ENCODE assay signal across 7 cellular contexts in genomic region chr10:97687785-97688781, GRCh38. TPM values are rescaled to one million over a fixed set of nuclear protein-coding genes. Genes with fewer than 3 reads are reported as not detected.
DNase-seq lines count a peak whose midpoint lies in the region; ATAC-seq, FAIRE-seq and TF ChIP-seq lines count a peak whose summit lies in the region.
"Had no signal": no experiment of that assay in that cellular context is flagged by ENCODE, and none has a peak within 500 bp of the region (broad histone marks: within the 10 kb centered on the region; RNA-seq: fewer than 3 reads in every experiment).

No MANE protein-coding gene starts in this region.

- H3K27me3 ChIP-seq in HUES48 (ENCODE audit: control insufficient read depth, insufficient read depth, low read length): peaks cover 9% of the 10 kb centered on the region; the same call in 1 of the 2 replicates
- H3K27me3 ChIP-seq in neural progenitor cell: peaks cover 10% of the 10 kb centered on the region

- ATAC-seq in HG03521 (IDR thresholded peaks at IDR 0.05; ENCODE audit: unreplicated experiment): no peak

- H3K36me3 Mint-ChIP-seq in brain: no peaks in the 10 kb centered on the region
- no peaks in the 10 kb centered on the region for H3K36me3 Mint-ChIP-seq in neural progenitor cell

- no peaks in the 10 kb centered on the region for H3K79me2 ChIP-seq in neural progenitor cell (ENCODE audit: low read depth)

- H3K9me3 Mint-ChIP-seq in brain: peaks cover 0 to 3% (median 0%) of the 10 kb centered on the region in 5 experiments
- H3K9me3 Mint-ChIP-seq in neural progenitor cell: peaks cover 2% of the 10 kb centered on the region

- peak overlapping the region; percentile 65 for H3K27ac ChIP-seq in HUES48 (ENCODE audit: low read depth, low read length)
- no peak overlapping the region for H3K27ac ChIP-seq in neural progenitor cell

- H3K9me3 ChIP-seq in HUES48 (ENCODE audit: control insufficient read depth, insufficient read depth, low read length) (no peaks in the 10 kb centered on the region), neural progenitor cell (ENCODE audit: low read depth) (no peaks in the 10 kb centered on the region)

- peak overlapping the region; percentile 59 for H2AFZ ChIP-seq in neural progenitor cell (replicated peaks)

- H3K4me3 ChIP-seq in HUES48 (ENCODE audit: low read depth, low read length) (peak overlapping the region; percentile 58), neural progenitor cell (peak overlapping the region; percentile 18)

- no peak for FAIRE-seq in HTR-8/SVneo (lab: Jason Lieb, UNC)
- FAIRE-seq: colon had no signal

- H3F3A ChIP-seq in neural progenitor cell (ENCODE audit: low read depth): peaks cover 15% of the 10 kb centered on the region

- peak overlapping the region; percentile 61 for H3K9ac ChIP-seq in HUES48 (ENCODE audit: low read depth, low read length)
- H3K9ac ChIP-seq in neural progenitor cell: no peak overlapping the region

- DNase-seq in neural progenitor cell (ENCODE audit: low spot score) (no peak), HTR-8/SVneo (ENCODE audit: insufficient read length, low spot score) (no peak), NCI-H128 (lab: John Stamatoyannopoulos, UW; ENCODE audit: unreplicated experiment) (no peak)

- TF ChIP-seq CTCF in brain (conservative IDR thresholded peaks at IDR 0.05) (no peak), neural progenitor cell (IDR thresholded peaks at IDR 0.05) (no peak)

- H3K27me3 Mint-ChIP-seq in brain (no peaks in the 10 kb centered on the region), neural progenitor cell (ENCODE audit: insufficient read depth, low read depth) (peaks cover 9% of the 10 kb centered on the region)

- H3K4me1 Mint-ChIP-seq in brain (peaks cover 44% of the 10 kb centered on the region), neural progenitor cell (peaks cover 11% of the 10 kb centered on the region)

- peak overlapping the region; percentile 76 to 91 (median 81) for H3K4me3 Mint-ChIP-seq in brain
- peak overlapping the region; percentile 76 for H3K4me3 Mint-ChIP-seq in neural progenitor cell

- H3K27ac Mint-ChIP-seq in brain (peak overlapping the region; percentile 81 to 93 (median 86)), neural progenitor cell (peak overlapping the region; percentile 43)

- H3K4me1 ChIP-seq in HUES48 (ENCODE audit: control insufficient read depth, insufficient read depth, low read length): peaks cover 20% of the 10 kb centered on the region
- peaks cover 11% of the 10 kb centered on the region for H3K4me1 ChIP-seq in neural progenitor cell

- peak overlapping the region; percentile 68 for H3K4me2 ChIP-seq in neural progenitor cell

- H3K36me3 ChIP-seq in HUES48 (ENCODE audit: control insufficient read depth, insufficient read depth, low read length): no peaks in the 10 kb centered on the region
- H3K36me3 ChIP-seq in neural progenitor cell: no peaks in the 10 kb centered on the region

- H4K20me1 ChIP-seq in neural progenitor cell (ENCODE audit: low read depth): no peaks in the 10 kb centered on the region

RNA-seq across cellular contexts. Expression of gene AVPI1, which starts 1.0 kb away (rescaled TPM):
- 13.2 TPM for polyA plus RNA-seq in brain (ENCODE audit: insufficient read depth, low read depth, low replicate concordance)
- total RNA-seq in neural progenitor cell (ENCODE audit: low replicate concordance): 2.6 and 5.8 TPM in 2 replicates

RNA-seq across cellular contexts. Expression of gene MARVELD1, which starts 25.4 kb away (rescaled TPM):
- polyA plus RNA-seq in brain (ENCODE audit: insufficient read depth, low read depth, low replicate concordance): 5.8 TPM
- total RNA-seq in neural progenitor cell (ENCODE audit: low replicate concordance): 7.1 and 21.9 TPM in 2 replicates

RNA-seq across cellular contexts. Expression of gene PI4K2A, which starts 47.6 kb away (rescaled TPM):
- polyA plus RNA-seq in brain (ENCODE audit: insufficient read depth, low read depth, low replicate concordance): 23.3 TPM
- total RNA-seq in neural progenitor cell (ENCODE audit: low replicate concordance): 11.9 and 20.3 TPM in 2 replicates

RNA-seq across cellular contexts. Expression of gene ZFYVE27, which starts 48.8 kb away (rescaled TPM):
- polyA plus RNA-seq in brain (ENCODE audit: insufficient read depth, low read depth, low replicate concordance): 27.4 TPM
- 13.7 and 28.6 TPM in 2 replicates for total RNA-seq in neural progenitor cell (ENCODE audit: low replicate concordance)

RNA-seq across cellular contexts. Expression of gene MORN4, which starts 54.8 kb away (rescaled TPM):
- 26.5 TPM for polyA plus RNA-seq in brain (ENCODE audit: insufficient read depth, low read depth, low replicate concordance)
- total RNA-seq in neural progenitor cell (ENCODE audit: low replicate concordance): 23.8 and 29.3 TPM in 2 replicates
